In the genomic region with DNA sequence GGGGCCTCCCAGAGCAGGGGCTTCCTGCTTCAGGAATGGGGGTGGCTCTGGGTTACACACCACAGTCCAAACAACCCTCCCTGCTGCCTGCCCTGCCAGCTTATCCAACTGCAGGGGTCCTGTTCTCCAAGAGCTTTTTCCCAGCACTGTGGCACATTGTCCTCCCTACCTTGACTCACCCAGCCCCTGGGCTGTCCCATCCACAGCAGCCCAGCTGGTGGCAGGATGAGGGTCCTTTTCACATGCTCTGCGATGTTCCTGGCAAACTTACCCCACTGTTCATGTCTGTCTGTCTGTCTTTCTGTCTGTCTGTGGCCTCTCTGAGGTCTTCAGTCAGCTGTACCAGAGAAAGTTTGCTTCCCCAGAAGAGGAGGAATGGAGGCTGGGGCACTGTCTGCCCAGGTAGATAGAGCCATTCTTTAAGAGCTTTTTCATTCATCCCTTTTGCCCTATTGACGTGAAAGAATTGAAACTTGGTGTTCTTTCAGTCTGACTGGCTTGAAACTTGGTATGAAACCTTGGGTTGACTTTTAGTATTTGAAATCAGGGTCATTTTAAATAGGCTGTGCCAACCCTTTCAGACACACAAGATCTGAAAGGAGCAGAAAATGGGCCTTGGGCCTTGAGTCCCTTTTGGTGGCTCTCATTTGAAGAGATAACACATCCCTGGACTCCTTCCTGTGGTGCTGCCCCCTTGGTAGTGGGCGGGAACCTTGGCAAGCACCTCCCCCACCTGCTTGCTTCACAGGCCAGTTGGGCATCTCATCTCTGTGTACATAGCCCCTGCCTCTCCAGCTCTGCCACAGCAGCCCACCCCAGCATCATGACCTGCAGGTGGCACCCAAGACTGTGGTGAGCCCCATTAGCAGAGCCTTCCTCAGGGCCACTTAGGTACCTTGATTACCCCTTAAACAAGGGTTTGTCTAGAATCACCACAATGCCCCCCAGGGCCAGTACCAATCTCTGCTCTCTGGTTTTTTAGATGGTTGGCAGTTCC, we compare ENCODE assay signal across 9 cellular contexts.
DNase-seq lines count a peak whose midpoint lies in the region; ATAC-seq and TF ChIP-seq lines count a peak whose summit lies in the region.
"Had no signal": no experiment of that assay in that cellular context is flagged by ENCODE, and none has a peak within 500 bp of the region (broad histone marks: within the 10 kb centered on the region; RNA-seq: fewer than 3 reads in every experiment).

No MANE protein-coding gene starts in this region.

- TF ChIP-seq CTCF in C4-2B (conservative IDR thresholded peaks at IDR 0.05) (no peak), MM.1S (IDR thresholded peaks at IDR 0.05; ENCODE audit: low read length) (peak; percentile 58), lung (IDR thresholded peaks at IDR 0.05; ENCODE audit: control extremely low read depth, extremely low read depth) (peak; percentile 16)

- H3K27ac ChIP-seq in C4-2B (peak overlapping the region; percentile 61), MM.1S (ENCODE audit: low read length) (peak overlapping the region; percentile 75), lung (ENCODE audit: low read depth in 1 of 2, low read length in 1 of 2) (peak overlapping the region in 1 of 2 donors; percentile 6)
- H3K27ac ChIP-seq: parathyroid adenoma had no signal

- peaks cover 20% of the 10 kb centered on the region for H3F3A ChIP-seq in MM.1S (ENCODE audit: insufficient read depth, low read length)

- no peaks in the 10 kb centered on the region for H4K20me1 ChIP-seq in MM.1S (ENCODE audit: insufficient read depth, low read length)

- peaks cover 28% of the 10 kb centered on the region for H3K4me1 ChIP-seq in MM.1S (ENCODE audit: low read length)
- peaks cover 2 to 4% of the 10 kb centered on the region in 2 donors for H3K4me1 ChIP-seq in lung (ENCODE audit: control insufficient read depth in 2 of 2, insufficient read depth in 2 of 2, low read length in 2 of 2)
- H3K4me1 ChIP-seq: parathyroid adenoma had no signal

- peak overlapping the region; percentile 2; the same call in 1 of the 2 replicates for H3K9ac ChIP-seq in MM.1S (ENCODE audit: low read length)
- H3K9ac ChIP-seq: parathyroid adenoma had no signal

- H2AFZ ChIP-seq in MM.1S (ENCODE audit: low read length) = no peak overlapping the region
- H2AFZ ChIP-seq: parathyroid adenoma had no signal

- peaks cover 45% of the 10 kb centered on the region for H3K36me3 Mint-ChIP-seq in activated naive CD4-positive, alpha-beta T cell treated with anti-CD3 and anti-CD28 coated beads, Interleukin-2, amount 10 ng/mL, durations not matched to agents 7 days and 5 days

- H3K27ac Mint-ChIP-seq in activated naive CD4-positive, alpha-beta T cell treated with anti-CD3 and anti-CD28 coated beads, Interleukin-2, amount 10 ng/mL, durations not matched to agents 7 days and 5 days = peak overlapping the region; percentile 73

- CTCF ChIA-PET in activated naive CD4-positive, alpha-beta T cell treated with anti-CD3 and anti-CD28 coated beads, Interleukin-2, amount 10 ng/mL, durations not matched to agents 7 days and 5 days (lab: Charles Lee) = interaction anchor here (1.1 to 3.3 kb wide), 7 partner anchors 49 to 141 kb away, joined by 4 to 17 read pairs (median 7); no protein-coding TSS in a partner anchor

- no peak overlapping the region for H3K4me3 Mint-ChIP-seq in activated naive CD4-positive, alpha-beta T cell treated with anti-CD3 and anti-CD28 coated beads, Interleukin-2, amount 10 ng/mL, durations not matched to agents 7 days and 5 days

- no peaks in the 10 kb centered on the region for H3K27me3 Mint-ChIP-seq in activated naive CD4-positive, alpha-beta T cell treated with anti-CD3 and anti-CD28 coated beads, Interleukin-2, amount 10 ng/mL, durations not matched to agents 7 days and 5 days

- H3K4me1 Mint-ChIP-seq in activated naive CD4-positive, alpha-beta T cell treated with anti-CD3 and anti-CD28 coated beads, Interleukin-2, amount 10 ng/mL, durations not matched to agents 7 days and 5 days = peaks cover 33% of the 10 kb centered on the region

- no peaks in the 10 kb centered on the region for H3K9me3 ChIP-seq in MM.1S (replicated peaks; ENCODE audit: insufficient read depth, low read length)
- no peaks in the 10 kb centered on the region for H3K9me3 ChIP-seq in lung (ENCODE audit: control insufficient read depth in 2 of 2, insufficient read depth in 1 of 2, low read length in 1 of 2)

- H3K27me3 ChIP-seq in MM.1S (replicated peaks; ENCODE audit: insufficient read depth, low read length) (no peaks in the 10 kb centered on the region), lung (ENCODE audit: control insufficient read depth, insufficient read depth) (no peaks in the 10 kb centered on the region)

- H3K9me3 Mint-ChIP-seq in activated naive CD4-positive, alpha-beta T cell treated with anti-CD3 and anti-CD28 coated beads, Interleukin-2, amount 10 ng/mL, durations not matched to agents 7 days and 5 days = peaks cover 2% of the 10 kb centered on the region

- WGBS in lung, 2 donors = 93 to 95% methylated on average over 3 of the region's 3 CpGs

- ATAC-seq in lung (ENCODE audit: insufficient read depth, low FRiP score) (no peak), GM19395 (IDR thresholded peaks at IDR 0.05; ENCODE audit: unreplicated experiment) (no peak), GM18870 (IDR thresholded peaks at IDR 0.05; ENCODE audit: unreplicated experiment) (no peak)

- H3K79me2 ChIP-seq in MM.1S (ENCODE audit: low read length) = no peaks in the 10 kb centered on the region
- H3K79me2 ChIP-seq: parathyroid adenoma had no signal

- H3K4me3 ChIP-seq in MM.1S (ENCODE audit: low read length) (no peak overlapping the region), lung (no peak overlapping the region)

- H3K9me2 ChIP-seq in MM.1S (replicated peaks; ENCODE audit: insufficient read depth, low read length) = no peaks in the 10 kb centered on the region

- peak overlapping the region; percentile 46 for H3K4me2 ChIP-seq in MM.1S (ENCODE audit: low read depth, low read length)

- peak; percentile 54 for DNase-seq in MM.1S
- DNase-seq in activated naive CD4-positive, alpha-beta T cell treated with anti-CD3 and anti-CD28 coated beads, Interleukin-2, amount 10 ng/mL, durations not matched to agents 7 days and 5 days = peak; percentile 55
- DNase-seq in lung (ENCODE audit: low spot score) = no peak
- no peak for DNase-seq in NOMO-1 treated with DMSO at 0.1 percent for 48 hours (lab: John Stamatoyannopoulos, UW; ENCODE audit: unreplicated experiment)
- DNase-seq in NOMO-1 treated with dmso at 0.1 percent for 144 hours (lab: John Stamatoyannopoulos, UW; ENCODE audit: unreplicated experiment) = no peak

- H3K36me3 ChIP-seq in MM.1S (replicated peaks; ENCODE audit: insufficient read depth, low read length) (no peaks in the 10 kb centered on the region), lung (ENCODE audit: control insufficient read depth in 2 of 2, insufficient read depth in 2 of 2, low read length in 2 of 2) (peaks cover 0 to 39% of the 10 kb centered on the region in 2 donors)

Comparison
In these comparisons a context has a peak if more than half of its experiments do, and no peak if none do; other contexts are left out.
1. DNase-seq: peak in MM.1S (single experiment) and activated naive CD4-positive, alpha-beta T cell treated with anti-CD3 and anti-CD28 coated beads, Interleukin-2, amount 10 ng/mL, durations not matched to agents 7 days and 5 days (single experiment); none in lung (single experiment), NOMO-1 treated with DMSO at 0.1 percent for 48 hours (single experiment) and NOMO-1 treated with dmso at 0.1 percent for 144 hours (single experiment).